24 cellular contexts compared by ENCODE assay signal in the genomic region with DNA sequence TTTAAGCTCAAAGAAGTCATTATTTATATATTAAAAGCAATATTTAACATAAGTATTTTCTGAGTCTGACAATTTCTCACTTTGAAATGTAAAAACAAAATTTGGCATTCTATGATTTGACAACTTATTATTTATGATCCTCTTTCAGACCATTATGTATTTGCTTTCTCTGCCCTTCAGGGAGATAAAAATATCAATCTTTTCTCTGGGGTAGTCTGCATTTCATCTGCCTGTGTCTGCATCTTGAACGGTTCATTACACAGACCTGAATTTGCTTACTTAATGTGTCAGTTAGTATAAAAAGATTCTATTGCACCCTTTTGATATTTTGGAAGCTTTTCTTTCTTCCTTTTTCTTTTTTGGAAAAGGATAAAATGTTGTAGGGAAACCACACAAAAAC.
"Had no signal": no experiment of that assay in that cellular context is flagged by ENCODE, and none has a peak within 500 bp of the region (broad histone marks: within the 10 kb centered on the region; RNA-seq: fewer than 3 reads in every experiment).

No MANE protein-coding gene starts in this region.

- H3K27me3 ChIP-seq: hepatocyte, pancreas, spleen, suprapubic skin, tibial artery, uterus had no signal

- H3K27ac ChIP-seq: hepatocyte, left ventricle myocardium inferior, pancreas, prostate gland, skin epidermis, spleen, suprapubic skin, thoracic aorta, tibial artery, uterus had no signal

- ATAC-seq: mucosa of descending colon; naive thymus-derived CD4-positive, alpha-beta T cell; natural killer cell treated with Interleukin-12 subunit alpha and Interleukin-12 subunit beta and Interleukin-15 and Interleukin-18, amount 100 ng/mL, for 72 hours; pancreas; right cardiac atrium; sciatic nerve; stimulated activated effector memory CD8-positive, alpha-beta T cell treated with anti-CD3 and anti-CD28 coated beads, Interleukin-12 subunit alpha, Interleukin-12 subunit beta, amount 100 ng/mL, for 72 hours had no signal

- H3K4me3 ChIP-seq: hepatocyte, left ventricle myocardium inferior, lung, mucosa of descending colon, pancreas, prostate gland, skin epidermis, spleen, suprapubic skin, thoracic aorta, tibial artery, uterus had no signal

- H3K9me3 ChIP-seq: mucosa of descending colon, pancreas, prostate gland, uterus had no signal

- H3K4me1 ChIP-seq: left ventricle myocardium inferior, pancreas, prostate gland, spleen, suprapubic skin, tibial artery, uterus had no signal

- H3K36me3 ChIP-seq: left ventricle myocardium inferior, pancreas, prostate gland, spleen, suprapubic skin, thoracic aorta, tibial artery, uterus had no signal

- DNase-seq: islet precursor cell; left ventricle myocardium inferior; mesendoderm; mucosa of descending colon; naive thymus-derived CD4-positive, alpha-beta T cell; nucleus accumbens; pancreas; posterior cingulate gyrus; retina; right cardiac atrium; spleen; stimulated activated CD4-positive, alpha-beta T cell treated with anti-CD3 and anti-CD28 coated beads, Interleukin-4, amount 100 ng/mL, for 24 hours; stimulated activated naive CD4-positive, alpha-beta T cell; tibial artery; uterus had no signal
